In genomic region chr3:185822957-185823279, GRCh38 we compare ENCODE assay signal across 8 cellular contexts. TPM values are rescaled to one million over a fixed set of nuclear protein-coding genes. Genes with fewer than 3 reads are reported as not detected.
DNase-seq lines count a peak whose midpoint lies in the region; ATAC-seq, FAIRE-seq and TF ChIP-seq lines count a peak whose summit lies in the region.

No MANE protein-coding gene starts in this region.

- peak overlapping the region in 1 of 2 donors; percentile 89 for H3K4me3 ChIP-seq in body of pancreas
- peak overlapping the region; percentile 75 for H3K4me3 ChIP-seq in mesodermal cell (ENCODE audit: extremely low read depth, insufficient read depth, low read length, poor library complexity, severe bottlenecking)

- H3K9me3 ChIP-seq in body of pancreas (no peaks in the 10 kb centered on the region), mesodermal cell (ENCODE audit: control insufficient read depth, low read length) (peaks cover 6% of the 10 kb centered on the region)

- no peak for TF ChIP-seq CTCF in body of pancreas (IDR thresholded peaks at IDR 0.05)

- H3K36me3 ChIP-seq in body of pancreas (replicated peaks in 1 of 2; ENCODE audit: insufficient read depth in 1 of 2, low read depth in 2 of 2) (no peaks in the 10 kb centered on the region), mesodermal cell (ENCODE audit: control insufficient read depth, insufficient read depth, low read length) (peaks cover 8% of the 10 kb centered on the region)

- FAIRE-seq in A204.1 (lab: Jason Lieb, UNC) = peak; percentile 60

- H3K27ac ChIP-seq in body of pancreas (peak overlapping the region; percentile 69 to 86 (median 76)), mesodermal cell (ENCODE audit: low read depth, low read length, severe bottlenecking) (peak overlapping the region; percentile 96)

- no peak for ATAC-seq in body of pancreas
- ATAC-seq in GM21717 (IDR thresholded peaks at IDR 0.05; ENCODE audit: unreplicated experiment) = no peak
- ATAC-seq in GM21529 (IDR thresholded peaks at IDR 0.05; ENCODE audit: unreplicated experiment) = no peak

- intact Hi-C loops in body of pancreas (cut with DNase I) = no loop called here

- peaks cover 25% of the 10 kb centered on the region for H3K4me1 ChIP-seq in body of pancreas
- H3K4me1 ChIP-seq in mesodermal cell (ENCODE audit: control insufficient read depth, insufficient read depth, low read length, poor library complexity, severe bottlenecking) = peaks cover 8% of the 10 kb centered on the region

- no peak for TF ChIP-seq POLR2A in body of pancreas (IDR thresholded peaks at IDR 0.05)

- peaks cover 0 to 5% of the 10 kb centered on the region in 2 donors for H3K27me3 ChIP-seq in body of pancreas

- 1 to 2% methylated on average over 6 of the region's 6 CpGs for WGBS in body of pancreas, 2 donors
- 0% methylated on average over 2 to 6 of the region's 6 CpGs for WGBS in mesodermal cell (ENCODE audit: insufficient coverage in 2 of 2), 2 experiments

- peak; percentile 40 for DNase-seq in HK-2 (ENCODE audit: unreplicated experiment)
- DNase-seq in body of pancreas = no peak
- no peak for DNase-seq in effector CD8-positive, alpha-beta T cell (lab: John Stamatoyannopoulos, UW)
- DNase-seq in SHP77 treated with DMSO at 0.1 percent for 48 hours (lab: John Stamatoyannopoulos, UW) = no peak

RNA-seq across cellular contexts. Expression of gene IGF2BP2, which starts 1.9 kb away (rescaled TPM):
- 10 to 100 TPM; 19.4 to 25.2 TPM for total RNA-seq in body of pancreas
- polyA plus RNA-seq in mesodermal cell (2013, experiment 1 of 2) = 171 TPM
- 157 TPM for polyA plus RNA-seq in mesodermal cell (2013, experiment 2 of 2)
